ENCODE assay signal across 16 cellular contexts in genomic region chr3:100030346-100030745, GRCh38.
DNase-seq lines count a peak whose midpoint lies in the region; ATAC-seq and TF ChIP-seq lines count a peak whose summit lies in the region.
"Had no signal": no experiment of that assay in that cellular context is flagged by ENCODE, and none has a peak within 500 bp of the region (broad histone marks: within the 10 kb centered on the region; RNA-seq: fewer than 3 reads in every experiment).

No MANE protein-coding gene starts in this region.

- DNase-seq in NCI-H510A treated with DMSO at 0.1 percent for 48 hours (lab: John Stamatoyannopoulos, UW) (peak; percentile 15), NCI-H510A (lab: John Stamatoyannopoulos, UW) (no peak), epithelial cell of esophagus (ENCODE audit: low read depth) (peak; percentile 93), NCI-H2227 (lab: John Stamatoyannopoulos, UW; ENCODE audit: unreplicated experiment) (no peak), hypothalamus (lab: John Stamatoyannopoulos, UW) (no peak)
- DNase-seq: activated naive CD4-positive, alpha-beta T cell treated with anti-CD3 and anti-CD28 coated beads for 36 hours; body of pancreas; mesenchymal stem cell; MV-4-11; NCI-H446 treated with DMSO at 0.1 percent for 48 hours; sigmoid colon; stimulated activated naive CD4-positive, alpha-beta T cell treated with Interleukin-2 at 50 U/mL for 16 hours had no signal

- H3K4me3 Mint-ChIP-seq in stimulated activated memory B cell treated with anti-CD40 and anti-IgM and Interleukin-4, amounts not matched to agents 10 μg/mL and 1 μg/mL and 100 μg/mL, for 72 hours: no peak overlapping the region
- H3K4me3 Mint-ChIP-seq: activated naive CD4-positive, alpha-beta T cell treated with anti-CD3 and anti-CD28 coated beads for 36 hours; CD4-positive, CD25-positive, alpha-beta regulatory T cell had no signal

- peak; percentile 49 for ATAC-seq in HG03095 (IDR thresholded peaks at IDR 0.05; ENCODE audit: unreplicated experiment)
- peak; percentile 60 for ATAC-seq in stimulated activated memory B cell treated with anti-CD40 and anti-IgM and Interleukin-4, amounts not matched to agents 10 μg/mL and 1 μg/mL and 100 μg/mL, for 72 hours
- no peak for ATAC-seq in GM19455 (IDR thresholded peaks at IDR 0.05; ENCODE audit: unreplicated experiment)
- ATAC-seq: body of pancreas had no signal

- no peak overlapping the region for H3K27ac Mint-ChIP-seq in stimulated activated memory B cell treated with anti-CD40 and anti-IgM and Interleukin-4, amounts not matched to agents 10 μg/mL and 1 μg/mL and 100 μg/mL, for 72 hours
- H3K27ac Mint-ChIP-seq: activated naive CD4-positive, alpha-beta T cell treated with anti-CD3 and anti-CD28 coated beads for 36 hours; CD4-positive, CD25-positive, alpha-beta regulatory T cell had no signal

- H3K9me3 Mint-ChIP-seq in stimulated activated memory B cell treated with anti-CD40 and anti-IgM and Interleukin-4, amounts not matched to agents 10 μg/mL and 1 μg/mL and 100 μg/mL, for 72 hours: no peaks in the 10 kb centered on the region
- H3K9me3 Mint-ChIP-seq: activated naive CD4-positive, alpha-beta T cell treated with anti-CD3 and anti-CD28 coated beads for 36 hours; CD4-positive, CD25-positive, alpha-beta regulatory T cell had no signal

- H3K4me1 Mint-ChIP-seq in stimulated activated memory B cell treated with anti-CD40 and anti-IgM and Interleukin-4, amounts not matched to agents 10 μg/mL and 1 μg/mL and 100 μg/mL, for 72 hours: peaks cover 11% of the 10 kb centered on the region

- no peaks in the 10 kb centered on the region for H3K27me3 Mint-ChIP-seq in stimulated activated memory B cell treated with anti-CD40 and anti-IgM and Interleukin-4, amounts not matched to agents 10 μg/mL and 1 μg/mL and 100 μg/mL, for 72 hours
- H3K27me3 Mint-ChIP-seq: CD4-positive, CD25-positive, alpha-beta regulatory T cell had no signal

- no peaks in the 10 kb centered on the region for H3K36me3 Mint-ChIP-seq in stimulated activated memory B cell treated with anti-CD40 and anti-IgM and Interleukin-4, amounts not matched to agents 10 μg/mL and 1 μg/mL and 100 μg/mL, for 72 hours

- no peak for TF ChIP-seq CTCF in epithelial cell of esophagus (IDR thresholded peaks at IDR 0.05; ENCODE audit: insufficient read depth, low read depth, low read length, missing control alignments)

- H3K4me3 ChIP-seq in epithelial cell of esophagus (ENCODE audit: low read length): no peak overlapping the region
- H3K4me3 ChIP-seq: body of pancreas, sigmoid colon had no signal

Comparison
In these comparisons a context has a peak if more than half of its experiments do, and no peak if none do; other contexts are left out.
1. DNase-seq: peak in NCI-H510A treated with DMSO at 0.1 percent for 48 hours (single experiment) and epithelial cell of esophagus (single experiment); none in NCI-H510A (single experiment), NCI-H2227 (single experiment) and hypothalamus (0 of 51).